Comparison of ENCODE assay signal across 23 cellular contexts in the genomic region with DNA sequence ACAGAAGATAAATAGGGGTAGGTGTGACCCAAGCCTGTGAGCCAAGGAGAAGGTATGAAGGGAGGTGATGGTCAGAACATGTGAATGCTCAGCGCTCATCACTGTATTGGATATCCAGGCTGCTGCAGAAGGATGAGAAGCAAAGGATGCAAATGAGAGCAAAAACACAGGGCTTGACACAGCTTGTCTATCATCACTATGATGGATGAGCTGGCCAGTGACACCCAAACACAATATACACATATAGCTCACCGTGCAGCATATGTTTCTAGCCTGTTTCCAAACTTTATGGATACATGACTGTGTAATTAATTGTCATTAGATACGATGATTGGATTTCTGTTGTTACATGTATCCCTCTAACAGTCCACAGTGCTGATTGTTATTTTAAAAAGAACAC. TPM values are rescaled to one million over a fixed set of nuclear protein-coding genes. Genes with fewer than 3 reads are reported as not detected.
A peak's percentile ranks its signal among the peaks of the same experiment; 100 is the strongest.
DNase-seq lines count a peak whose midpoint lies in the region; ATAC-seq and TF ChIP-seq lines count a peak whose summit lies in the region.
"Had no signal": no experiment of that assay in that cellular context is flagged by ENCODE, and none has a peak within 500 bp of the region (broad histone marks: within the 10 kb centered on the region; RNA-seq: fewer than 3 reads in every experiment).

No MANE protein-coding gene starts in this region.

- peak overlapping the region; percentile 73; the same call in 2 of the 3 replicates for H2BK15ac ChIP-seq in IMR-90 (ENCODE audit: low read depth, low read length)

- no peak overlapping the region for H4K5ac ChIP-seq in IMR-90 (ENCODE audit: low read depth, low read length)

- H3K9ac ChIP-seq in IMR-90 (ENCODE audit: low read depth, low read length) (no peak overlapping the region), neural progenitor cell (no peak overlapping the region)
- H3K9ac ChIP-seq: GM23248 had no signal

- peak overlapping the region in 1 of 2 experiments; percentile 52; a peak in 1 of 4 replicates for H4K8ac ChIP-seq in IMR-90 (ENCODE audit: low read depth in 2 of 2, low read length in 2 of 2)

- peak overlapping the region; percentile 88 for H2BK20ac ChIP-seq in IMR-90 (ENCODE audit: low read depth, low read length)

- H3K27ac Mint-ChIP-seq in CD14-positive monocyte (peak overlapping the region in 5 of 7 donors; percentile 4 to 76 (median 35)), neural progenitor cell (peak overlapping the region; percentile 19)
- H3K27ac Mint-ChIP-seq in dendritic cell treated with granulocyte-macrophage colony-stimulating factor and Interleukin-4, amounts not matched to agents 40 ng/mL and 50 ng/mL, for 4 days: peak overlapping the region; percentile 16
- H3K27ac Mint-ChIP-seq: CD4-positive, CD25-positive, alpha-beta regulatory T cell; CD8-positive, alpha-beta T cell; HFFc6 had no signal

- peak overlapping the region; percentile 90; the same call in 1 of the 2 replicates for H2AK5ac ChIP-seq in IMR-90 (ENCODE audit: low read depth, low read length)

- POLR2A ChIA-PET in IMR-90 (lab: Charles Lee; ENCODE audit: unreplicated experiment): no interaction called here

- H3K79me2 ChIP-seq in neural progenitor cell (ENCODE audit: low read depth): no peaks in the 10 kb centered on the region

- peak overlapping the region; percentile 64; the same call in 1 of the 2 replicates for H3K18ac ChIP-seq in IMR-90 (ENCODE audit: low read depth, low read length)

- no peak overlapping the region for H3K4me2 ChIP-seq in IMR-90 (ENCODE audit: low read depth, low read length)
- H3K4me2 ChIP-seq in neural progenitor cell: no peak overlapping the region
- H3K4me2 ChIP-seq: A549 had no signal

- dilution Hi-C loops in IMR-90 (cut with HindIII; ENCODE audit: low sequenced_read_pairs, unreplicated experiment): no loop called here

- in situ Hi-C loops in IMR-90 (cut with MboI; ENCODE audit: low sequenced_read_pairs): no loop called here

- ATAC-seq in IMR-90 (ENCODE audit: low read depth) (no peak), GM19467 (IDR thresholded peaks at IDR 0.05; ENCODE audit: unreplicated experiment) (no peak)
- ATAC-seq: A549; CD8-positive, alpha-beta T cell had no signal

- no peaks in the 10 kb centered on the region for H3K36me3 Mint-ChIP-seq in CD14-positive monocyte
- H3K36me3 Mint-ChIP-seq in dendritic cell treated with granulocyte-macrophage colony-stimulating factor and Interleukin-4, amounts not matched to agents 40 ng/mL and 50 ng/mL, for 4 days (ENCODE audit: low read depth): no peaks in the 10 kb centered on the region
- H3K36me3 Mint-ChIP-seq in neural progenitor cell: no peaks in the 10 kb centered on the region
- H3K36me3 Mint-ChIP-seq: CD8-positive, alpha-beta T cell had no signal

- peak overlapping the region; percentile 49; the same call in 1 of the 2 replicates for H4K91ac ChIP-seq in IMR-90 (ENCODE audit: insufficient read depth, low read depth, low read length)

- H3K27ac ChIP-seq in IMR-90 (ENCODE audit: insufficient read depth, low read length): no peak overlapping the region
- H3K27ac ChIP-seq in neural progenitor cell: no peak overlapping the region
- H3K27ac ChIP-seq: A549, GM23248 had no signal

- TF ChIP-seq CTCF in CD14-positive monocyte (IDR thresholded peaks at IDR 0.05): no peak
- no peak for TF ChIP-seq CTCF in IMR-90 (conservative IDR thresholded peaks at IDR 0.05; ENCODE audit: low read depth, low read length)
- no peak for TF ChIP-seq CTCF in neural progenitor cell (IDR thresholded peaks at IDR 0.05)

- no peak for DNase-seq in CD14-positive monocyte (ENCODE audit: low spot score)
- no peak for DNase-seq in IMR-90
- DNase-seq in neural progenitor cell (ENCODE audit: low spot score): no peak
- DNase-seq in DMS114 treated with DMSO at 0.1 percent for 48 hours (lab: John Stamatoyannopoulos, UW; ENCODE audit: unreplicated experiment): no peak
- no peak for DNase-seq in activated T-cell treated with anti-CD3 and anti-CD28 coated beads, Interleukin-2, amount 50 U/mL, for 1 hour
- no peak for DNase-seq in NCI-H2081 treated with DMSO at 0.1 percent for 48 hours (lab: John Stamatoyannopoulos, UW)
- DNase-seq: 8988T; ACHN; AML-193; BE2C; C1 segment of cervical spinal cord; Caco-2; CD4-positive, CD25-positive, alpha-beta regulatory T cell; CD8-positive, alpha-beta T cell; DMS 273 treated with DMSO at 0.1 percent for 48 hours; DMS53; DMS79 treated with DMSO at 0.1 percent for 48 hours; GM23248; HFFc6 had no signal

- H3K4me3 Mint-ChIP-seq in CD14-positive monocyte (peak overlapping the region in 1 of 2 donors; percentile 11), neural progenitor cell (no peak overlapping the region)
- H3K4me3 Mint-ChIP-seq in dendritic cell treated with granulocyte-macrophage colony-stimulating factor and Interleukin-4, amounts not matched to agents 40 ng/mL and 50 ng/mL, for 4 days: no peak overlapping the region
- H3K4me3 Mint-ChIP-seq: CD4-positive, CD25-positive, alpha-beta regulatory T cell; CD8-positive, alpha-beta T cell; HFFc6 had no signal

- H2BK5ac ChIP-seq in IMR-90 (ENCODE audit: low read depth, low read length, poor library complexity, severe bottlenecking): no peak overlapping the region

- peak overlapping the region; percentile 34 for H2AFZ ChIP-seq in IMR-90 (replicated peaks; ENCODE audit: low read length, poor library complexity)
- H2AFZ ChIP-seq in neural progenitor cell (replicated peaks): no peak overlapping the region
- H2AFZ ChIP-seq: GM23248 had no signal

- BruUV-seq in IMR-90 (replicated peaks; lab: Mats Ljungman, UMichigan): no TSS peak

- H3K9me3 ChIP-seq in IMR-90 (ENCODE audit: control insufficient read depth, insufficient read depth, low read length): no peaks in the 10 kb centered on the region
- no peaks in the 10 kb centered on the region for H3K9me3 ChIP-seq in neural progenitor cell (ENCODE audit: low read depth)
- H3K9me3 ChIP-seq: A549, BE2C, Caco-2, HAP-1 had no signal

- H3K9me3 Mint-ChIP-seq in CD14-positive monocyte: peaks cover 0 to 6% (median 0%) of the 10 kb centered on the region in 7 donors
- peaks cover 5% of the 10 kb centered on the region for H3K9me3 Mint-ChIP-seq in dendritic cell treated with granulocyte-macrophage colony-stimulating factor and Interleukin-4, amounts not matched to agents 40 ng/mL and 50 ng/mL, for 4 days
- peaks cover 3% of the 10 kb centered on the region for H3K9me3 Mint-ChIP-seq in neural progenitor cell
- H3K9me3 Mint-ChIP-seq: CD8-positive, alpha-beta T cell; HFFc6 had no signal

- 0 out of 2 replicates have a peak overlapping the region, but pooled peaks have one; percentile 39 for H3K14ac ChIP-seq in IMR-90 (replicated peaks; ENCODE audit: low read depth, low read length)

- H2AK9ac ChIP-seq in IMR-90 (replicated peaks; ENCODE audit: low read depth, low read length, poor library complexity): peak overlapping the region; percentile 48

- H3K27me3 Mint-ChIP-seq in CD14-positive monocyte (ENCODE audit: low read depth in 3 of 3): peaks cover 0 to 3% (median 0%) of the 10 kb centered on the region in 3 donors
- H3K27me3 Mint-ChIP-seq in dendritic cell treated with granulocyte-macrophage colony-stimulating factor and Interleukin-4, amounts not matched to agents 40 ng/mL and 50 ng/mL, for 4 days: no peaks in the 10 kb centered on the region
- peaks cover 2% of the 10 kb centered on the region for H3K27me3 Mint-ChIP-seq in neural progenitor cell (ENCODE audit: insufficient read depth, low read depth)

- H3F3A ChIP-seq in neural progenitor cell (ENCODE audit: low read depth): no peaks in the 10 kb centered on the region

- TF ChIP-seq POLR2A in IMR-90 (IDR thresholded peaks at IDR 0.05; ENCODE audit: low read depth, low read length): no peak

- H3K4me1 Mint-ChIP-seq in CD14-positive monocyte (peaks cover 10% of the 10 kb centered on the region), neural progenitor cell (no peaks in the 10 kb centered on the region)
- peaks cover 10% of the 10 kb centered on the region for H3K4me1 Mint-ChIP-seq in dendritic cell treated with granulocyte-macrophage colony-stimulating factor and Interleukin-4, amounts not matched to agents 40 ng/mL and 50 ng/mL, for 4 days (ENCODE audit: low read depth)
- H3K4me1 Mint-ChIP-seq: CD4-positive, CD25-positive, alpha-beta regulatory T cell had no signal

- 100% methylated on average over 1 of the region's 3 CpGs; no CpG with 5 or more reads in 1 of the 2 experiments for WGBS in IMR-90 (ENCODE audit: extremely low coverage in 2 of 2, insufficient read length in 1 of 2), 2 experiments

- H4K20me1 ChIP-seq in IMR-90 (ENCODE audit: insufficient read depth, low read length) (no peaks in the 10 kb centered on the region), neural progenitor cell (ENCODE audit: low read depth) (no peaks in the 10 kb centered on the region)

- H3K4me1 ChIP-seq in IMR-90 (ENCODE audit: control insufficient read depth, insufficient read depth, low read length): peaks cover 18% of the 10 kb centered on the region
- no peaks in the 10 kb centered on the region for H3K4me1 ChIP-seq in neural progenitor cell
- H3K4me1 ChIP-seq: A549, Caco-2, HAP-1 had no signal

- no peaks in the 10 kb centered on the region for H3K79me1 ChIP-seq in IMR-90 (ENCODE audit: low read depth in 1 of 2, low read length in 2 of 2)

- H3K27me3 ChIP-seq in IMR-90 (ENCODE audit: control insufficient read depth, insufficient read depth, low read length) (no peaks in the 10 kb centered on the region), neural progenitor cell (no peaks in the 10 kb centered on the region)
- H3K27me3 ChIP-seq: BE2C had no signal

- peak overlapping the region; percentile 72 for H2BK120ac ChIP-seq in IMR-90 (ENCODE audit: low read depth, low read length)

- H3K9me1 ChIP-seq in IMR-90 (ENCODE audit: insufficient read depth, low read length): peaks cover 12% of the 10 kb centered on the region

- no peak overlapping the region for H3K23ac ChIP-seq in IMR-90 (ENCODE audit: low read depth, low read length)

- no peak overlapping the region for H3K56ac ChIP-seq in IMR-90 (ENCODE audit: extremely low read depth, insufficient read depth, low read length)

- intact Hi-C loops in CD14-positive monocyte (cut with micrococcal nuclease) (no loop called here), IMR-90 (cut with micrococcal nuclease) (no loop called here)
- intact Hi-C loops in dendritic cell treated with granulocyte-macrophage colony-stimulating factor and Interleukin-4, amounts not matched to agents 40 ng/mL and 50 ng/mL, for 4 days (cut with micrococcal nuclease): no loop called here

- no peaks in the 10 kb centered on the region for H3K36me3 ChIP-seq in IMR-90 (ENCODE audit: control insufficient read depth, insufficient read depth, low read length)
- H3K36me3 ChIP-seq in neural progenitor cell: no peaks in the 10 kb centered on the region
- H3K36me3 ChIP-seq: BE2C, HAP-1 had no signal

- no peak overlapping the region for H3K4me3 ChIP-seq in IMR-90 (ENCODE audit: insufficient read depth, low read depth, low read length)
- H3K4me3 ChIP-seq in neural progenitor cell: no peak overlapping the region
- H3K4me3 ChIP-seq: A549, GM23248, HAP-1 had no signal

- TF ChIP-seq RAD21 in IMR-90 (IDR thresholded peaks at IDR 0.05; ENCODE audit: low read length): no peak

- CTCF ChIA-PET in IMR-90 (lab: Yijun Ruan, JAX): interaction anchor here (0.7 to 0.9 kb wide), 2 partner anchors 28 to 600 kb away, joined by 3 read pairs; no protein-coding TSS in a partner anchor

- peak overlapping the region; percentile 77 for H3K4ac ChIP-seq in IMR-90 (ENCODE audit: low read depth, low read length)

RNA-seq across cellular contexts. Expression of a gene that starts 13.8 kb away (rescaled TPM):
- 10 to 100 TPM; 59.8 to 72.7 TPM for polyA plus RNA-seq in CD14-positive monocyte
- 55.2 and 234 TPM in 2 replicates for total RNA-seq in IMR-90 (2012; rRNA removed)
- polyA plus RNA-seq in IMR-90 (2012; rRNA removed): 136 and 155 TPM in 2 replicates
- polyA plus RNA-seq in IMR-90 (2012; cell fraction: cytosol; rRNA removed): 56.5 and 68.4 TPM in 2 replicates
- polyA plus RNA-seq in IMR-90 (2012; cell fraction: nucleus; rRNA removed; ENCODE audit: low replicate concordance): 44.9 and 118 TPM in 2 replicates
- 516 and 903 TPM in 2 replicates for total RNA-seq in neural progenitor cell (ENCODE audit: low replicate concordance)

RNA-seq across cellular contexts. Expression of a gene that starts 49.3 kb away (rescaled TPM):
- polyA plus RNA-seq in CD14-positive monocyte (10 to 100 TPM; 12.7 to 16.8 TPM), IMR-90 (2012; rRNA removed) (5.8 and 6.7 TPM in 2 replicates)
- total RNA-seq in IMR-90 (2012; rRNA removed) (28.7 and 55.5 TPM in 2 replicates), neural progenitor cell (ENCODE audit: low replicate concordance) (85.0 and 130 TPM in 2 replicates)
- polyA plus RNA-seq in IMR-90 (2012; cell fraction: cytosol; rRNA removed): 2.3 and 3.9 TPM in 2 replicates
- 2.6 and 10.5 TPM in 2 replicates for polyA plus RNA-seq in IMR-90 (2012; cell fraction: nucleus; rRNA removed; ENCODE audit: low replicate concordance)
